In genomic region chr1:244035358-244035757, GRCh38 we compare ENCODE assay signal across 29 cellular contexts.
"Had no signal": no experiment of that assay in that cellular context is flagged by ENCODE, and none has a peak within 500 bp of the region (broad histone marks: within the 10 kb centered on the region; RNA-seq: fewer than 3 reads in every experiment).

No MANE protein-coding gene starts in this region.

- ATAC-seq: activated CD4-positive, alpha-beta T cell treated with anti-CD3 and anti-CD28 coated beads for 36 hours; activated CD4-positive, CD25-positive, alpha-beta regulatory T cell treated with anti-CD3 and anti-CD28 coated beads, Interleukin-2, amount 50 U/mL, for 24 hours; activated T-cell treated with anti-CD3 and anti-CD28 coated beads, Interleukin-2, amount 50 U/mL, for 72 hours; activated T-helper 17 cell treated with anti-CD3 and anti-CD28 coated beads, Interleukin-2, amount 50 U/mL, for 72 hours; Panc1; WTC11 had no signal

- H3K4me3 Mint-ChIP-seq: activated CD4-positive, alpha-beta memory T cell treated with anti-CD3 and anti-CD28 coated beads, Interleukin-2, amount 10 ng/mL, durations not matched to agents 7 days and 5 days; activated CD4-positive, alpha-beta T cell treated with anti-CD3 and anti-CD28 coated beads for 36 hours; activated naive CD4-positive, alpha-beta T cell treated with anti-CD3 and anti-CD28 coated beads, Interleukin-2, amount 50 U/mL, for 24 hours; activated naive CD8-positive, alpha-beta T cell treated with anti-CD3 and anti-CD28 coated beads, Interleukin-2, amount 10 ng/mL, durations not matched to agents 7 days and 5 days; activated T-cell treated with anti-CD3 and anti-CD28 coated beads, Interleukin-2, amount 50 U/mL, for 72 hours; activated T-helper 17 cell treated with anti-CD3 and anti-CD28 coated beads, Interleukin-2, amount 50 U/mL, for 72 hours; central memory CD8-positive, alpha-beta T cell; T-helper 1 cell treated with Interleukin-12 subunit alpha and Interleukin-12 subunit beta and Interleukin-4 antibody, amounts not matched to agents 30 μg/mL and 1 μg/mL, for 36 hours; T-helper 2 cell treated with Interferon-gamma antibody and Interleukin-4, amounts not matched to agents 5 μg/mL and 100 μg/mL, for 36 hours; WTC11 had no signal

- H3K36me3 ChIP-seq: ascending aorta, cardiac muscle cell, colonic mucosa, SJSA1 had no signal

- H3K27me3 Mint-ChIP-seq: activated CD4-positive, alpha-beta T cell treated with anti-CD3 and anti-CD28 coated beads for 36 hours; activated naive CD8-positive, alpha-beta T cell treated with anti-CD3 and anti-CD28 coated beads, Interleukin-2, amount 10 ng/mL, durations not matched to agents 7 days and 5 days had no signal

- H3K27ac ChIP-seq: ascending aorta, cardiac muscle cell, colonic mucosa, SJSA1 had no signal

- H3K4me2 ChIP-seq: SK-N-SH had no signal

- DNase-seq: activated CD4-positive, alpha-beta memory T cell treated with anti-CD3 and anti-CD28 coated beads, Interleukin-2, amount 10 ng/mL, durations not matched to agents 7 days and 5 days; activated CD4-positive, alpha-beta T cell treated with anti-CD3 and anti-CD28 coated beads for 36 hours; activated effector memory CD4-positive, alpha-beta T cell treated with anti-CD3 and anti-CD28 coated beads, Interleukin-2, amount 50 U/mL, for 16 hours; activated naive CD4-positive, alpha-beta T cell treated with Interleukin-2 at 50 U/mL for 16 hours; activated naive CD8-positive, alpha-beta T cell treated with anti-CD3 and anti-CD28 coated beads, Interleukin-2, amount 10 ng/mL, durations not matched to agents 7 days and 5 days; activated T-cell treated with anti-CD3 and anti-CD28 coated beads, Interleukin-2, amount 50 U/mL, for 1 hour; activated T-cell treated with anti-CD3 and anti-CD28 coated beads, Interleukin-2, amount 50 U/mL, for 72 hours; amygdala; colonic mucosa; NCI-H1092 treated with DMSO at 0.1 percent for 48 hours; NCI-H1436; NCI-H1694; NCI-H2081 treated with DMSO at 0.1 percent for 48 hours; NCI-H226; NCI-H446 treated with DMSO at 0.1 percent for 48 hours; NCI-H524; SHP77; SK-N-SH had no signal

- H3K4me1 ChIP-seq: ascending aorta, colonic mucosa, SJSA1 had no signal

- H3K27ac Mint-ChIP-seq: activated CD4-positive, alpha-beta memory T cell treated with anti-CD3 and anti-CD28 coated beads, Interleukin-2, amount 10 ng/mL, durations not matched to agents 7 days and 5 days; activated CD4-positive, alpha-beta T cell treated with anti-CD3 and anti-CD28 coated beads for 36 hours; activated naive CD4-positive, alpha-beta T cell treated with anti-CD3 and anti-CD28 coated beads, Interleukin-2, amount 50 U/mL, for 24 hours; activated naive CD8-positive, alpha-beta T cell treated with anti-CD3 and anti-CD28 coated beads, Interleukin-2, amount 10 ng/mL, durations not matched to agents 7 days and 5 days; activated T-cell treated with anti-CD3 and anti-CD28 coated beads, Interleukin-2, amount 50 U/mL, for 72 hours; activated T-helper 17 cell treated with anti-CD3 and anti-CD28 coated beads, Interleukin-2, amount 50 U/mL, for 72 hours; T-helper 1 cell treated with Interleukin-12 subunit alpha and Interleukin-12 subunit beta and Interleukin-4 antibody, amounts not matched to agents 30 μg/mL and 1 μg/mL, for 36 hours; T-helper 2 cell treated with Interferon-gamma antibody and Interleukin-4, amounts not matched to agents 5 μg/mL and 100 μg/mL, for 36 hours; WTC11 had no signal

- H3K9me3 ChIP-seq: ascending aorta, colonic mucosa, SJSA1, SK-N-SH had no signal

- H3K27me3 ChIP-seq: ascending aorta, cardiac muscle cell, colonic mucosa, SJSA1 had no signal

- H3K9ac ChIP-seq: SK-N-SH had no signal

- H3K4me1 Mint-ChIP-seq: activated CD4-positive, alpha-beta memory T cell treated with anti-CD3 and anti-CD28 coated beads, Interleukin-2, amount 10 ng/mL, durations not matched to agents 7 days and 5 days; activated CD4-positive, alpha-beta T cell treated with anti-CD3 and anti-CD28 coated beads for 36 hours; activated naive CD4-positive, alpha-beta T cell treated with anti-CD3 and anti-CD28 coated beads, Interleukin-2, amount 50 U/mL, for 24 hours; activated naive CD8-positive, alpha-beta T cell treated with anti-CD3 and anti-CD28 coated beads, Interleukin-2, amount 10 ng/mL, durations not matched to agents 7 days and 5 days; activated T-helper 17 cell treated with anti-CD3 and anti-CD28 coated beads, Interleukin-2, amount 50 U/mL, for 72 hours; central memory CD8-positive, alpha-beta T cell had no signal

- H3K9me3 Mint-ChIP-seq: activated CD4-positive, alpha-beta memory T cell treated with anti-CD3 and anti-CD28 coated beads, Interleukin-2, amount 10 ng/mL, durations not matched to agents 7 days and 5 days; activated naive CD4-positive, alpha-beta T cell treated with anti-CD3 and anti-CD28 coated beads, Interleukin-2, amount 50 U/mL, for 24 hours; activated naive CD8-positive, alpha-beta T cell treated with anti-CD3 and anti-CD28 coated beads, Interleukin-2, amount 10 ng/mL, durations not matched to agents 7 days and 5 days; activated T-cell treated with anti-CD3 and anti-CD28 coated beads, Interleukin-2, amount 50 U/mL, for 72 hours; activated T-helper 17 cell treated with anti-CD3 and anti-CD28 coated beads, Interleukin-2, amount 50 U/mL, for 72 hours; central memory CD8-positive, alpha-beta T cell; T-helper 1 cell treated with Interleukin-12 subunit alpha and Interleukin-12 subunit beta and Interleukin-4 antibody, amounts not matched to agents 30 μg/mL and 1 μg/mL, for 36 hours; T-helper 2 cell treated with Interferon-gamma antibody and Interleukin-4, amounts not matched to agents 5 μg/mL and 100 μg/mL, for 36 hours; WTC11 had no signal

- H3K4me3 ChIP-seq: ascending aorta, cardiac muscle cell, colonic mucosa, SJSA1 had no signal

- H3K36me3 Mint-ChIP-seq: activated naive CD4-positive, alpha-beta T cell treated with anti-CD3 and anti-CD28 coated beads, Interleukin-2, amount 50 U/mL, for 24 hours; activated naive CD8-positive, alpha-beta T cell treated with anti-CD3 and anti-CD28 coated beads, Interleukin-2, amount 10 ng/mL, durations not matched to agents 7 days and 5 days; WTC11 had no signal
